Comparison of ENCODE assay signal across 8 cellular contexts in the genomic region with DNA sequence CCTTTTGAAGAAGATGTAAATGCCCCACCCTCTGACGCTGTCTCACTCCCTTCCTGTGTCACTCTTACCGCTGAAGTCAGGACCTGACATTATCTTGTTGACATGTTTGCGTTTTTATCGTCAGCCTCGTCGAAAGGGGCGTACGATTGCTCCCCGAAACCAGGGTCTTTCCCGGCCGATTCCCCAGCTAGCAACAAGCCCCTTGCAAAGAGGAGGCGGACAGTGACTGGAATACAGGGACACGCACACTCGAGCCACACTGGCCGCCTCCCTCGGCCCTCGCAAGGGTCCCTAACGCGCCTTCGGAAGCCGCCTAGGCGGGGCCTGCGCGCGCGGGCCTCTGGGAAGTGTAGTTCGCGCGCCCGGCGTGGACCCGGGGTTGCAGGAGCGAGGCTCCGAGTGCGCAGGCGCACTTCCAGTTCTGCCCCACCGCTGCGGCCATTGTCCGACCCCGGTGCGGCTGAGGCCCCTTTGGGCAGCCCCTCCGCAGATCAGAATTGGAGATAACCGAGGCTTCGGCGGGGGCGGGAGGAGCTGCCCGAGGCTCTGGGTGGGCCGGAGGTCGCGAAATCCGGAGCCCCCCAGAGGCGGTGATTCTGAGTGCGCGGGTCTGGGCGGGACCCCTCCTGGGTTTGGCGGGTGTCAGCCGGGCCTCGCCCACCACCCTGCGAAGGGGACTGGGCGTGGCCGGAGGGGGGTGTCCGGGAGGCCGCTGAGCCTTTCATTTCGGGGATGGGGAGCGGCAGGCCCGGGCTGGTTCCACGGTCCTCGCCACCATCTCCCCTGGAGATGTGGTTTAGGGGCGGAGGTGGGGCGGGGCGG. TPM values are rescaled to one million over a fixed set of nuclear protein-coding genes. Genes with fewer than 3 reads are reported as not detected.
DNase-seq lines count a peak whose midpoint lies in the region; TF ChIP-seq lines count a peak whose summit lies in the region.

A gene (plus strand): TSS at position 412 of the 822 bp plus-strand sequence. CDS start 502 bp downstream, outside the sequence.

- H3K4me1 ChIP-seq in ES-I3 (ENCODE audit: insufficient read depth, low read length): no peaks in the 10 kb centered on the region
- no peaks in the 10 kb centered on the region; the same call in 1 of the 2 replicates for H3K4me1 ChIP-seq in HAP-1
- no peaks in the 10 kb centered on the region for H3K4me1 ChIP-seq in MM.1S (ENCODE audit: low read length)

- DNase-seq in HAP-1 (ENCODE audit: low spot score in 2 of 2) (peak; percentile 84 to 92), MM.1S (peak; percentile 84), SK-MEL-5 (ENCODE audit: low read depth, low spot score) (peak; percentile 79), germinal center (ENCODE audit: low spot score) (peak; percentile 96), nucleus accumbens (lab: John Stamatoyannopoulos, UW) (peak in 54 of 56 donors; percentile 42 to 90 (median 74)), superior temporal gyrus (ENCODE audit: extremely low spot score) (peak; percentile 91)
- peak; percentile 85 for DNase-seq in activated naive CD4-positive, alpha-beta T cell treated with Interleukin-2 at 50 U/mL for 16 hours

- H3K27me3 ChIP-seq in HAP-1 (ENCODE audit: low read depth) (no peaks in the 10 kb centered on the region), MM.1S (replicated peaks; ENCODE audit: insufficient read depth, low read length) (no peaks in the 10 kb centered on the region)

- H3K9me2 ChIP-seq in MM.1S (replicated peaks; ENCODE audit: insufficient read depth, low read length): no peaks in the 10 kb centered on the region

- H3K79me2 ChIP-seq in MM.1S (ENCODE audit: low read length): no peaks in the 10 kb centered on the region

- no peaks in the 10 kb centered on the region for H4K20me1 ChIP-seq in MM.1S (ENCODE audit: insufficient read depth, low read length)

- in situ Hi-C loops in HAP-1 (cut with MboI; ENCODE audit: low sequenced_read_pairs) (no loop called here), SK-MEL-5 (cut with HindIII; ENCODE audit: low pct_unique_long_range_greater_than_20kb, low sequenced_read_pairs) (no loop called here)

- no peak within 1 kb of the TSS for H3K27ac ChIP-seq in MM.1S (ENCODE audit: low read length)

- H3K4me2 ChIP-seq in MM.1S (ENCODE audit: low read depth, low read length): peak within 1 kb of the TSS; percentile 62

- TF ChIP-seq CTCF in MM.1S (IDR thresholded peaks at IDR 0.05; ENCODE audit: low read length): no peak

- peak within 1 kb of the TSS; percentile 70 for H3K4me3 ChIP-seq in HAP-1
- H3K4me3 ChIP-seq in MM.1S (ENCODE audit: low read length): peak within 1 kb of the TSS; percentile 81

- peaks cover 5% of the 10 kb centered on the region; the same call in 1 of the 2 replicates for H3K36me3 ChIP-seq in ES-I3 (ENCODE audit: insufficient read depth, low read length)
- H3K36me3 ChIP-seq in HAP-1 (replicated peaks): peaks cover 13% of the 10 kb centered on the region
- no peaks in the 10 kb centered on the region for H3K36me3 ChIP-seq in MM.1S (replicated peaks; ENCODE audit: insufficient read depth, low read length)

- H3K9ac ChIP-seq in ES-I3 (ENCODE audit: low read depth, low read length) (peak within 1 kb of the TSS; percentile 65), MM.1S (ENCODE audit: low read length) (peak within 1 kb of the TSS; percentile 64)

- no peaks in the 10 kb centered on the region for H3K9me3 ChIP-seq in ES-I3 (ENCODE audit: control insufficient read depth, insufficient read depth, low read length)
- 0 out of 2 replicates have a peak, but pooled peaks cover 4% of the 10 kb centered on the region for H3K9me3 ChIP-seq in HAP-1
- no peaks in the 10 kb centered on the region for H3K9me3 ChIP-seq in MM.1S (replicated peaks; ENCODE audit: insufficient read depth, low read length)

- peak within 1 kb of the TSS; percentile 72 for H2AFZ ChIP-seq in MM.1S (ENCODE audit: low read length)

- no peaks in the 10 kb centered on the region for H3F3A ChIP-seq in MM.1S (ENCODE audit: insufficient read depth, low read length)

RNA-seq across cellular contexts. Expression of the gene that starts here (rescaled TPM):
- total RNA-seq in SK-MEL-5 (2014; rRNA removed; shearing (Covaris generic)): 9.3 and 10.0 TPM in 2 replicates
- 11.8 and 15.7 TPM in 2 replicates for polyA plus RNA-seq in SK-MEL-5 (2015; cell fraction: cytosol; rRNA removed)
- 19.8 and 25.4 TPM in 2 replicates for polyA plus RNA-seq in SK-MEL-5 (2015; cell fraction: nucleus; rRNA removed)
